8 cellular contexts compared by ENCODE assay signal in genomic region chr9:69180670-69181069, GRCh38.
DNase-seq lines count a peak whose midpoint lies in the region; ATAC-seq and TF ChIP-seq lines count a peak whose summit lies in the region.

No MANE protein-coding gene starts in this region.

- no peak overlapping the region for H3K27ac ChIP-seq in OCI-LY3 (ENCODE audit: low read length)

- H3K9me3 Mint-ChIP-seq in stimulated activated effector memory CD8-positive, alpha-beta T cell treated with anti-CD3 and anti-CD28 coated beads, Interleukin-12 subunit alpha, Interleukin-12 subunit beta, amount 100 ng/mL, for 72 hours = no peaks in the 10 kb centered on the region

- peaks cover 34% of the 10 kb centered on the region for H3K36me3 ChIP-seq in OCI-LY3 (replicated peaks; ENCODE audit: low read depth, low read length)
- H3K36me3 ChIP-seq in adipocyte (ENCODE audit: control insufficient read depth, insufficient read depth, low read length, severe bottlenecking) = peaks cover 12% of the 10 kb centered on the region

- H3K4me3 ChIP-seq in OCI-LY3 (ENCODE audit: low read length) = no peak overlapping the region
- peak overlapping the region; percentile 12 for H3K4me3 ChIP-seq in adipocyte (ENCODE audit: low read length)

- no peak overlapping the region for H2AFZ ChIP-seq in OCI-LY3 (ENCODE audit: low read depth, low read length)

- no peaks in the 10 kb centered on the region for H3K27me3 ChIP-seq in OCI-LY3 (ENCODE audit: low read depth, low read length)
- H3K27me3 ChIP-seq in adipocyte (replicated peaks; ENCODE audit: control insufficient read depth, insufficient read depth, low read length) = no peaks in the 10 kb centered on the region

- no peak for TF ChIP-seq CTCF in OCI-LY3 (IDR thresholded peaks at IDR 0.05; ENCODE audit: low read depth, low read length)

- H3K9me3 ChIP-seq in OCI-LY3 (ENCODE audit: insufficient read depth, low read length) (no peaks in the 10 kb centered on the region), adipocyte (ENCODE audit: control insufficient read depth, low read length) (no peaks in the 10 kb centered on the region)

- 0 out of 2 replicates have a peak overlapping the region, but pooled peaks have one; percentile 5 for H3K4me2 ChIP-seq in OCI-LY3 (ENCODE audit: low read length)

- H3K4me1 Mint-ChIP-seq in stimulated activated effector memory CD8-positive, alpha-beta T cell treated with anti-CD3 and anti-CD28 coated beads, Interleukin-12 subunit alpha, Interleukin-12 subunit beta, amount 100 ng/mL, for 72 hours = peaks cover 41% of the 10 kb centered on the region

- peak; percentile 92 for DNase-seq in adipocyte (ENCODE audit: low read depth)
- peak; percentile 93 for DNase-seq in hepatic stellate cell (ENCODE audit: low spot score)
- peak in 1 of 2 donors; percentile 70 for DNase-seq in stimulated activated effector memory CD8-positive, alpha-beta T cell treated with anti-CD3 and anti-CD28 coated beads, Interleukin-12 subunit alpha, Interleukin-12 subunit beta, amount 100 ng/mL, for 72 hours (ENCODE audit: low spot score in 2 of 2)
- no peak for DNase-seq in NCI-H2107 (lab: John Stamatoyannopoulos, UW)
- no peak for DNase-seq in NCI-H2171 (lab: John Stamatoyannopoulos, UW)

- peaks cover 99% of the 10 kb centered on the region for H3K79me2 ChIP-seq in OCI-LY3 (ENCODE audit: low read length)

- H3K4me3 Mint-ChIP-seq in stimulated activated effector memory CD8-positive, alpha-beta T cell treated with anti-CD3 and anti-CD28 coated beads, Interleukin-12 subunit alpha, Interleukin-12 subunit beta, amount 100 ng/mL, for 72 hours = peak overlapping the region; percentile 21

- ATAC-seq in GM18502 (IDR thresholded peaks at IDR 0.05; ENCODE audit: poor library complexity, unreplicated experiment) (peak; percentile 57), GM21526 (IDR thresholded peaks at IDR 0.05; ENCODE audit: low FRiP score, unreplicated experiment) (no peak)
- ATAC-seq in stimulated activated effector memory CD8-positive, alpha-beta T cell treated with anti-CD3 and anti-CD28 coated beads, Interleukin-12 subunit alpha, Interleukin-12 subunit beta, amount 100 ng/mL, for 72 hours = peak; percentile 98

- no peaks in the 10 kb centered on the region for H3K36me3 Mint-ChIP-seq in stimulated activated effector memory CD8-positive, alpha-beta T cell treated with anti-CD3 and anti-CD28 coated beads, Interleukin-12 subunit alpha, Interleukin-12 subunit beta, amount 100 ng/mL, for 72 hours

- no peak overlapping the region for H3K9ac ChIP-seq in OCI-LY3 (ENCODE audit: low read length)
- H3K9ac ChIP-seq in adipocyte (ENCODE audit: low read length) = no peak overlapping the region

- peaks cover 57% of the 10 kb centered on the region for H3K4me1 ChIP-seq in OCI-LY3 (ENCODE audit: low read length)
- H3K4me1 ChIP-seq in adipocyte (ENCODE audit: control insufficient read depth, insufficient read depth, low read length) = peaks cover 59% of the 10 kb centered on the region

- H3K27ac Mint-ChIP-seq in stimulated activated effector memory CD8-positive, alpha-beta T cell treated with anti-CD3 and anti-CD28 coated beads, Interleukin-12 subunit alpha, Interleukin-12 subunit beta, amount 100 ng/mL, for 72 hours = no peak overlapping the region

- H4K20me1 ChIP-seq in OCI-LY3 (ENCODE audit: insufficient read depth, low read length) = peaks cover 74% of the 10 kb centered on the region

Comparison
In these comparisons a context has a peak if more than half of its experiments do, and no peak if none do; other contexts are left out.
1. DNase-seq: peak in adipocyte (single experiment) and hepatic stellate cell (single experiment); none in NCI-H2107 (single experiment) and NCI-H2171 (single experiment).